In genomic region chr2:236214331-236214995, GRCh38 we compare ENCODE assay signal across 29 cellular contexts. TPM values are rescaled to one million over a fixed set of nuclear protein-coding genes. Genes with fewer than 3 reads are reported as not detected.
"Had no signal": no experiment of that assay in that cellular context is flagged by ENCODE, and none has a peak within 500 bp of the region (broad histone marks: within the 10 kb centered on the region; RNA-seq: fewer than 3 reads in every experiment).

No MANE protein-coding gene starts in this region.

- H3K9ac ChIP-seq: neural progenitor cell, parathyroid adenoma had no signal

- H3K4me1 ChIP-seq: esophagus squamous epithelium, foreskin keratinocyte, left ventricle myocardium inferior, lower lobe of right lung, neural progenitor cell, parathyroid adenoma, prostate gland, right lobe of liver, spleen, transverse colon had no signal

- H3K4me2 ChIP-seq: neural progenitor cell had no signal

- ATAC-seq: lower lobe of right lung; natural killer cell treated with Interleukin-12 subunit alpha and Interleukin-12 subunit beta and Interleukin-15 and Interleukin-18, amount 100 ng/mL, for 72 hours; right lobe of liver; stimulated activated naive B cell treated with anti-CD40 and anti-IgM and Interleukin-4, amounts not matched to agents 10 μg/mL and 1 μg/mL and 100 μg/mL, for 72 hours; stimulated activated naive CD8-positive, alpha-beta T cell treated with anti-CD3 and anti-CD28 coated beads, Interleukin-15, amount 100 ng/mL, for 72 hours had no signal

- H3K4me3 ChIP-seq: esophagus squamous epithelium, left ventricle myocardium inferior, lower lobe of right lung, neural progenitor cell, prostate gland, right lobe of liver, spleen, thoracic aorta, transverse colon had no signal

- H3K27ac ChIP-seq: epithelial cell of prostate, esophagus squamous epithelium, foreskin keratinocyte, left ventricle myocardium inferior, lower lobe of right lung, neural progenitor cell, parathyroid adenoma, prostate gland, right lobe of liver, spleen, thoracic aorta, transverse colon had no signal

- FAIRE-seq: endometrium, keratinocyte, urothelium cell line had no signal

- DNase-seq: effector memory CD4-positive, alpha-beta T cell; esophagus squamous epithelium; immature natural killer cell; left ventricle myocardium inferior; lower lobe of right lung; mesenchymal stem cell; midbrain; occipital lobe; right lobe of liver; spleen; stimulated activated CD4-positive, alpha-beta T cell treated with anti-CD3 and anti-CD28 coated beads, Interleukin-15, amount 100 ng/mL, for 24 hours; stimulated activated CD4-positive, alpha-beta T cell treated with anti-CD3 and anti-CD28 coated beads, Interleukin-1b, Interleukin-23, amount 100 ng/mL, for 48 hours; stimulated activated CD4-positive, alpha-beta T cell treated with anti-CD3 and anti-CD28 coated beads, Interleukin-4, amount 100 ng/mL, for 24 hours; stimulated activated naive B cell treated with anti-CD40 and anti-IgM and Interleukin-4, amounts not matched to agents 10 μg/mL and 1 μg/mL and 100 μg/mL, for 72 hours; stimulated activated naive CD8-positive, alpha-beta T cell treated with anti-CD3 and anti-CD28 coated beads, Interleukin-15, amount 100 ng/mL, for 72 hours; transverse colon had no signal

- H3K9me3 ChIP-seq: esophagus squamous epithelium, left ventricle myocardium inferior, lower lobe of right lung, prostate gland, right lobe of liver, spleen, thoracic aorta, transverse colon had no signal

- H3K36me3 ChIP-seq: esophagus squamous epithelium, left ventricle myocardium inferior, lower lobe of right lung, neural progenitor cell, prostate gland, right lobe of liver, spleen, thoracic aorta, transverse colon had no signal

- H2AFZ ChIP-seq: neural progenitor cell, parathyroid adenoma had no signal

- H3K27me3 ChIP-seq: neural progenitor cell, right lobe of liver had no signal

- H3K79me2 ChIP-seq: parathyroid adenoma had no signal

RNA-seq across cellular contexts. Expression of gene GBX2, which starts 46.3 kb away (rescaled TPM):
- total RNA-seq: esophagus squamous epithelium; left ventricle myocardium inferior; lower lobe of right lung; natural killer cell treated with Interleukin-12 subunit alpha and Interleukin-12 subunit beta and Interleukin-15 and Interleukin-18, amount 100 ng/mL, for 72 hours; occipital lobe; renal cortical epithelial cell; right lobe of liver; skeletal muscle tissue; subcutaneous adipose tissue; thoracic aorta; transverse colon had no signal
- polyA plus RNA-seq: immature natural killer cell, spleen had no signal

RNA-seq across cellular contexts. Expression of gene ASB18, which starts 49.7 kb away (rescaled TPM):
- total RNA-seq: esophagus squamous epithelium; foreskin keratinocyte; lower lobe of right lung; natural killer cell treated with Interleukin-12 subunit alpha and Interleukin-12 subunit beta and Interleukin-15 and Interleukin-18, amount 100 ng/mL, for 72 hours; prostate gland; renal cortical epithelial cell; right lobe of liver; spleen; subcutaneous adipose tissue; thoracic aorta; transverse colon had no signal
- polyA plus RNA-seq: foreskin keratinocyte, immature natural killer cell, keratinocyte, spleen had no signal
